In the genomic region with DNA sequence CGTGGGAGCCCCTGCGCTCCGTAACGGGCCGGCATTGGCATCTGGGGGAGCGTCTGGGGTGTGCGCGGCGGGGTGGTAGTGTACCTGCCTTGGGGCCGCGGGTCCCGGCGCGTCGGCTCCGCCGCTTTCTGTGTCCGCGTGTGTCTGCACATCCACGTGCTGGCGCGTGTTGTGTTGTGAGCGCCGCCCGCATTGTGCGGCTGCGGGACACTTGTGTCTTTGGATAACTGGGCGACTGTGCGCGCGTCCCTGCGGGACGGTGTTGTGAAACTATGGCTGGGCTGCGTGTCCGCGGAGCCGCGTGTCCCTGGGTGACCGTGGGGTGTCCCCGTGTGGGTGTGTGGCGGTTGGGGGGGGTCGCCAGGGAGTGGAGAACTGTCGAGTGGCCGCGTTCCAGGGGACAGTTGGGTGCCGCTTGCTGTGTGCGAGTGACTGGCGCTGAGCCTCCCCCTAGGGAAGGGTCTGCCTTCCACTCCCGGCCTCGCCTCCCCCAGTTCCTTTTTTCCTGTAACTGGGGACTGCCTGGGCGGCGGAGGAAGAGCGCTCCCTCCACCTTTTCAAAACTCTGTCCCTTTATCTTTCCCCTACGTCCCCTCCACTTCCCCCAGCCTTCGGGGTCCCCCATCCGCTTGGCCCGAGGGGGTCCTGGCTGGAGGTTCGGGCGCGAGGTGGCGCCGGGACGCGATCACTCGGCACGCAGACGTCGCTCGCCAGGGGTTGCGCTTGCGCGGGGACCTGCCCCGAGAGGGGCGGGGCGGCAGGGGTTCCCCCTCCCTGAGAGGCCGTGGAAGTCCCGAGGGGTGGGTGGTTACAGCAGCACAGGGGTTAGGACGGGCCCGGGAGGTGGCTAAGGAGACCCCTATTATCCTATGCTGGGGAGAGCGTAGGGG, we compare ENCODE assay signal across 1 cellular context.
TF ChIP-seq lines count a peak whose summit lies in the region.

No MANE protein-coding gene starts in this region.

TF ChIP-seq in HepG2, 621 proteins besides CTCF, POLR2A, EP300 and RAD21 (continued from another document and continues in another):
- TF ChIP-seq ZNF230 (CRISPR knock-in tag; IDR thresholded peaks at IDR 0.05), result 0 out of 2 replicates have a peak, but pooled peaks have one; percentile 57
- TF ChIP-seq, protein P1, sequence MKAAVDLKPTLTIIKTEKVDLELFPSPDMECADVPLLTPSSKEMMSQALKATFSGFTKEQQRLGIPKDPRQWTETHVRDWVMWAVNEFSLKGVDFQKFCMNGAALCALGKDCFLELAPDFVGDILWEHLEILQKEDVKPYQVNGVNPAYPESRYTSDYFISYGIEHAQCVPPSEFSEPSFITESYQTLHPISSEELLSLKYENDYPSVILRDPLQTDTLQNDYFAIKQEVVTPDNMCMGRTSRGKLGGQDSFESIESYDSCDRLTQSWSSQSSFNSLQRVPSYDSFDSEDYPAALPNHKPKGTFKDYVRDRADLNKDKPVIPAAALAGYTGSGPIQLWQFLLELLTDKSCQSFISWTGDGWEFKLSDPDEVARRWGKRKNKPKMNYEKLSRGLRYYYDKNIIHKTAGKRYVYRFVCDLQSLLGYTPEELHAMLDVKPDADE (CRISPR knock-in tag; IDR thresholded peaks at IDR 0.05), result no peak
- TF ChIP-seq PHB2 (IDR thresholded peaks at IDR 0.05; ENCODE audit: partially characterized antibody), result no peak
- TF ChIP-seq PAWR (CRISPR knock-in tag; IDR thresholded peaks at IDR 0.05; ENCODE audit: borderline replicate concordance), result no peak
- TF ChIP-seq SMAD1 (CRISPR knock-in tag; IDR thresholded peaks at IDR 0.05; ENCODE audit: borderline replicate concordance, low read depth), result no peak
- TF ChIP-seq MEIS1 (CRISPR knock-in tag; IDR thresholded peaks at IDR 0.05; ENCODE audit: borderline replicate concordance), result 0 out of 2 replicates have a peak, but pooled peaks have one; percentile 36
- TF ChIP-seq NR2F2 (IDR thresholded peaks at IDR 0.05; ENCODE audit: borderline replicate concordance, low read depth), result no peak
- 0 out of 2 replicates have a peak, but pooled peaks have one; percentile 68 for TF ChIP-seq SATB2 (CRISPR knock-in tag; IDR thresholded peaks at IDR 0.05)
- no peak for TF ChIP-seq GFI1 (CRISPR knock-in tag; IDR thresholded peaks at IDR 0.05; ENCODE audit: borderline replicate concordance)
- TF ChIP-seq ZNF703 (CRISPR knock-in tag; IDR thresholded peaks at IDR 0.05; ENCODE audit: borderline replicate concordance), result no peak
- TF ChIP-seq, protein P2, sequence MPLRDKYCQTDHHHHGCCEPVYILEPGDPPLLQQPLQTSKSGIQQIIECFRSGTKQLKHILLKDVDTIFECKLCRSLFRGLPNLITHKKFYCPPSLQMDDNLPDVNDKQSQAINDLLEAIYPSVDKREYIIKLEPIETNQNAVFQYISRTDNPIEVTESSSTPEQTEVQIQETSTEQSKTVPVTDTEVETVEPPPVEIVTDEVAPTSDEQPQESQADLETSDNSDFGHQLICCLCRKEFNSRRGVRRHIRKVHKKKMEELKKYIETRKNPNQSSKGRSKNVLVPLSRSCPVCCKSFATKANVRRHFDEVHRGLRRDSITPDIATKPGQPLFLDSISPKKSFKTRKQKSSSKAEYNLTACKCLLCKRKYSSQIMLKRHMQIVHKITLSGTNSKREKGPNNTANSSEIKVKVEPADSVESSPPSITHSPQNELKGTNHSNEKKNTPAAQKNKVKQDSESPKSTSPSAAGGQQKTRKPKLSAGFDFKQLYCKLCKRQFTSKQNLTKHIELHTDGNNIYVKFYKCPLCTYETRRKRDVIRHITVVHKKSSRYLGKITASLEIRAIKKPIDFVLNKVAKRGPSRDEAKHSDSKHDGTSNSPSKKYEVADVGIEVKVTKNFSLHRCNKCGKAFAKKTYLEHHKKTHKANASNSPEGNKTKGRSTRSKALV (CRISPR knock-in tag; IDR thresholded peaks at IDR 0.05), result peak; percentile 55
- no peak for TF ChIP-seq TAF1 (CRISPR knock-in tag; IDR thresholded peaks at IDR 0.05)
- no peak for TF ChIP-seq ZNF709 (CRISPR knock-in tag; IDR thresholded peaks at IDR 0.05)
- no peak for TF ChIP-seq KAT8 (CRISPR knock-in tag; IDR thresholded peaks at IDR 0.05)
- TF ChIP-seq ZSCAN22 (CRISPR knock-in tag; IDR thresholded peaks at IDR 0.05), result no peak
- TF ChIP-seq SAP130 (CRISPR knock-in tag; IDR thresholded peaks at IDR 0.05; ENCODE audit: low read depth), result 0 out of 2 replicates have a peak, but pooled peaks have one; percentile 27
- no peak for TF ChIP-seq ZNF781 (CRISPR knock-in tag; IDR thresholded peaks at IDR 0.05; ENCODE audit: borderline replicate concordance, not compliant biosample characterization)
- TF ChIP-seq, protein P3, sequence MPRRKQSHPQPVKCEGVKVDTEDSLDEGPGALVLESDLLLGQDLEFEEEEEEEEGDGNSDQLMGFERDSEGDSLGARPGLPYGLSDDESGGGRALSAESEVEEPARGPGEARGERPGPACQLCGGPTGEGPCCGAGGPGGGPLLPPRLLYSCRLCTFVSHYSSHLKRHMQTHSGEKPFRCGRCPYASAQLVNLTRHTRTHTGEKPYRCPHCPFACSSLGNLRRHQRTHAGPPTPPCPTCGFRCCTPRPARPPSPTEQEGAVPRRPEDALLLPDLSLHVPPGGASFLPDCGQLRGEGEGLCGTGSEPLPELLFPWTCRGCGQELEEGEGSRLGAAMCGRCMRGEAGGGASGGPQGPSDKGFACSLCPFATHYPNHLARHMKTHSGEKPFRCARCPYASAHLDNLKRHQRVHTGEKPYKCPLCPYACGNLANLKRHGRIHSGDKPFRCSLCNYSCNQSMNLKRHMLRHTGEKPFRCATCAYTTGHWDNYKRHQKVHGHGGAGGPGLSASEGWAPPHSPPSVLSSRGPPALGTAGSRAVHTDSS (CRISPR knock-in tag; conservative IDR thresholded peaks at IDR 0.05), result no peak
- TF ChIP-seq FIP1L1 (IDR thresholded peaks at IDR 0.05; ENCODE audit: borderline replicate concordance, insufficient read depth, low read depth, low read length), result no peak
- no peak for TF ChIP-seq NR2F6 (IDR thresholded peaks at IDR 0.05)
- TF ChIP-seq NR2F6 (CRISPR knock-in tag; IDR thresholded peaks at IDR 0.05), result no peak
- 0 out of 2 replicates have a peak, but pooled peaks have one; percentile 56 for TF ChIP-seq ZNF879 (CRISPR knock-in tag; IDR thresholded peaks at IDR 0.05)
- no peak for TF ChIP-seq HDAC6 (IDR thresholded peaks at IDR 0.05; ENCODE audit: low read depth, low read length)
- TF ChIP-seq, protein P4, sequence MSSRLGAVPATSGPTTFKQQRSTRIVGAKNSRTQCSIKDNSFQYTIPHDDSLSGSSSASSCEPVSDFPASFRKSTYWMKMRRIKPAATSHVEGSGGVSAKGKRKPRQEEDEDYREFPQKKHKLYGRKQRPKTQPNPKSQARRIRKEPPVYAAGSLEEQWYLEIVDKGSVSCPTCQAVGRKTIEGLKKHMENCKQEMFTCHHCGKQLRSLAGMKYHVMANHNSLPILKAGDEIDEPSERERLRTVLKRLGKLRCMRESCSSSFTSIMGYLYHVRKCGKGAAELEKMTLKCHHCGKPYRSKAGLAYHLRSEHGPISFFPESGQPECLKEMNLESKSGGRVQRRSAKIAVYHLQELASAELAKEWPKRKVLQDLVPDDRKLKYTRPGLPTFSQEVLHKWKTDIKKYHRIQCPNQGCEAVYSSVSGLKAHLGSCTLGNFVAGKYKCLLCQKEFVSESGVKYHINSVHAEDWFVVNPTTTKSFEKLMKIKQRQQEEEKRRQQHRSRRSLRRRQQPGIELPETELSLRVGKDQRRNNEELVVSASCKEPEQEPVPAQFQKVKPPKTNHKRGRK (CRISPR knock-in tag; IDR thresholded peaks at IDR 0.05), result no peak
- no peak for TF ChIP-seq ZNF7 (CRISPR knock-in tag; IDR thresholded peaks at IDR 0.05)
- TF ChIP-seq CBX2 (IDR thresholded peaks at IDR 0.05; ENCODE audit: low read depth, low read length), result no peak
- TF ChIP-seq CBX2 (CRISPR knock-in tag; IDR thresholded peaks at IDR 0.05; ENCODE audit: low read depth), result no peak
- TF ChIP-seq MED8 (CRISPR knock-in tag; IDR thresholded peaks at IDR 0.05; ENCODE audit: insufficient replicate concordance), result no peak
- TF ChIP-seq ZNF33A (CRISPR knock-in tag; IDR thresholded peaks at IDR 0.05; ENCODE audit: borderline replicate concordance), result no peak
- TF ChIP-seq ZBTB7A (CRISPR knock-in tag; IDR thresholded peaks at IDR 0.05), result peak; percentile 89
- no peak for TF ChIP-seq PTBP1 (IDR thresholded peaks at IDR 0.05; ENCODE audit: low read depth, low read length, poor library complexity, severe bottlenecking)
- no peak for TF ChIP-seq KDM3A (CRISPR knock-in tag; IDR thresholded peaks at IDR 0.05; ENCODE audit: low read depth)
- TF ChIP-seq, protein P5, sequence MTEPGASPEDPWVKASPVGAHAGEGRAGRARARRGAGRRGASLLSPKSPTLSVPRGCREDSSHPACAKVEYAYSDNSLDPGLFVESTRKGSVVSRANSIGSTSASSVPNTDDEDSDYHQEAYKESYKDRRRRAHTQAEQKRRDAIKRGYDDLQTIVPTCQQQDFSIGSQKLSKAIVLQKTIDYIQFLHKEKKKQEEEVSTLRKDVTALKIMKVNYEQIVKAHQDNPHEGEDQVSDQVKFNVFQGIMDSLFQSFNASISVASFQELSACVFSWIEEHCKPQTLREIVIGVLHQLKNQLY (CRISPR knock-in tag; IDR thresholded peaks at IDR 0.05), result no peak
- TF ChIP-seq, protein P6, sequence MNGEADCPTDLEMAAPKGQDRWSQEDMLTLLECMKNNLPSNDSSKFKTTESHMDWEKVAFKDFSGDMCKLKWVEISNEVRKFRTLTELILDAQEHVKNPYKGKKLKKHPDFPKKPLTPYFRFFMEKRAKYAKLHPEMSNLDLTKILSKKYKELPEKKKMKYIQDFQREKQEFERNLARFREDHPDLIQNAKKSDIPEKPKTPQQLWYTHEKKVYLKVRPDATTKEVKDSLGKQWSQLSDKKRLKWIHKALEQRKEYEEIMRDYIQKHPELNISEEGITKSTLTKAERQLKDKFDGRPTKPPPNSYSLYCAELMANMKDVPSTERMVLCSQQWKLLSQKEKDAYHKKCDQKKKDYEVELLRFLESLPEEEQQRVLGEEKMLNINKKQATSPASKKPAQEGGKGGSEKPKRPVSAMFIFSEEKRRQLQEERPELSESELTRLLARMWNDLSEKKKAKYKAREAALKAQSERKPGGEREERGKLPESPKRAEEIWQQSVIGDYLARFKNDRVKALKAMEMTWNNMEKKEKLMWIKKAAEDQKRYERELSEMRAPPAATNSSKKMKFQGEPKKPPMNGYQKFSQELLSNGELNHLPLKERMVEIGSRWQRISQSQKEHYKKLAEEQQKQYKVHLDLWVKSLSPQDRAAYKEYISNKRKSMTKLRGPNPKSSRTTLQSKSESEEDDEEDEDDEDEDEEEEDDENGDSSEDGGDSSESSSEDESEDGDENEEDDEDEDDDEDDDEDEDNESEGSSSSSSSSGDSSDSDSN (CRISPR knock-in tag; IDR thresholded peaks at IDR 0.05), result 0 out of 2 replicates have a peak, but pooled peaks have one; percentile 26
- TF ChIP-seq TOPORS (CRISPR knock-in tag; IDR thresholded peaks at IDR 0.05), result no peak
- TF ChIP-seq, protein P7, sequence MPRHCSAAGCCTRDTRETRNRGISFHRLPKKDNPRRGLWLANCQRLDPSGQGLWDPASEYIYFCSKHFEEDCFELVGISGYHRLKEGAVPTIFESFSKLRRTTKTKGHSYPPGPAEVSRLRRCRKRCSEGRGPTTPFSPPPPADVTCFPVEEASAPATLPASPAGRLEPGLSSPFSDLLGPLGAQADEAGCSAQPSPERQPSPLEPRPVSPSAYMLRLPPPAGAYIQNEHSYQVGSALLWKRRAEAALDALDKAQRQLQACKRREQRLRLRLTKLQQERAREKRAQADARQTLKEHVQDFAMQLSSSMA (CRISPR knock-in tag; IDR thresholded peaks at IDR 0.05), result no peak
- TF ChIP-seq ZNF350 (CRISPR knock-in tag; IDR thresholded peaks at IDR 0.05; ENCODE audit: borderline replicate concordance, low read depth), result no peak
- TF ChIP-seq SIX4 (CRISPR knock-in tag; IDR thresholded peaks at IDR 0.05), result no peak
- TF ChIP-seq, protein P8, sequence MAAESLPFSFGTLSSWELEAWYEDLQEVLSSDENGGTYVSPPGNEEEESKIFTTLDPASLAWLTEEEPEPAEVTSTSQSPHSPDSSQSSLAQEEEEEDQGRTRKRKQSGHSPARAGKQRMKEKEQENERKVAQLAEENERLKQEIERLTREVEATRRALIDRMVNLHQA (CRISPR knock-in tag; IDR thresholded peaks at IDR 0.05), result no peak
- TF ChIP-seq TP53 (CRISPR knock-in tag; conservative IDR thresholded peaks at IDR 0.05), result no peak
- no peak for TF ChIP-seq ZNF30 (CRISPR knock-in tag; IDR thresholded peaks at IDR 0.05)
- no peak for TF ChIP-seq PHF21A (CRISPR knock-in tag; IDR thresholded peaks at IDR 0.05)
- TF ChIP-seq, protein P9, sequence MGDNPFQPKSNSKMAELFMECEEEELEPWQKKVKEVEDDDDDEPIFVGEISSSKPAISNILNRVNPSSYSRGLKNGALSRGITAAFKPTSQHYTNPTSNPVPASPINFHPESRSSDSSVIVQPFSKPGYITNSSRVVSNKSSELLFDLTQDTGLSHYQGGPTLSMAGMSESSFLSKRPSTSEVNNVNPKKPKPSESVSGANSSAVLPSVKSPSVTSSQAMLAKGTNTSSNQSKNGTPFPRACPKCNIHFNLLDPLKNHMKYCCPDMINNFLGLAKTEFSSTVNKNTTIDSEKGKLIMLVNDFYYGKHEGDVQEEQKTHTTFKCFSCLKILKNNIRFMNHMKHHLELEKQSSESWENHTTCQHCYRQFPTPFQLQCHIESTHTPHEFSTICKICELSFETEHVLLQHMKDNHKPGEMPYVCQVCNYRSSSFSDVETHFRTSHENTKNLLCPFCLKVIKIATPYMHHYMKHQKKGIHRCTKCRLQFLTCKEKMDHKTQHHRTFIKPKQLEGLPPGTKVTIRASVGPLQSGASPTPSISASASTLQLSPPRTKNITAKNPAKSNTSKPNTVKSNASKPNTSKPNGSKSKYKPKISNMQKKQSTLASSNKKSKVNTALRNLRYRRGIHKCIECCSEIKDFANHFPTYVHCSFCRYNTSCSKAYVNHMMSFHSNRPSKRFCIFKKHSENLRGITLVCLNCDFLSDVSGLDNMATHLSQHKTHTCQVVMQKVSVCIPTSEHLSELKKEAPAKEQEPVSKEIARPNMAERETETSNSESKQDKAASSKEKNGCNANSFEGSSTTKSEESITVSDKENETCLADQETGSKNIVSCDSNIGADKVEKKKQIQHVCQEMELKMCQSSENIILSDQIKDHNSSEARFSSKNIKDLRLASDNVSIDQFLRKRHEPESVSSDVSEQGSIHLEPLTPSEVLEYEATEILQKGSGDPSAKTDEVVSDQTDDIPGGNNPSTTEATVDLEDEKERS (CRISPR knock-in tag; IDR thresholded peaks at IDR 0.05), result no peak
- TF ChIP-seq ZNF232 (CRISPR knock-in tag; IDR thresholded peaks at IDR 0.05; ENCODE audit: borderline replicate concordance), result 0 out of 2 replicates have a peak, but pooled peaks have one; percentile 30
- TF ChIP-seq, protein P10, sequence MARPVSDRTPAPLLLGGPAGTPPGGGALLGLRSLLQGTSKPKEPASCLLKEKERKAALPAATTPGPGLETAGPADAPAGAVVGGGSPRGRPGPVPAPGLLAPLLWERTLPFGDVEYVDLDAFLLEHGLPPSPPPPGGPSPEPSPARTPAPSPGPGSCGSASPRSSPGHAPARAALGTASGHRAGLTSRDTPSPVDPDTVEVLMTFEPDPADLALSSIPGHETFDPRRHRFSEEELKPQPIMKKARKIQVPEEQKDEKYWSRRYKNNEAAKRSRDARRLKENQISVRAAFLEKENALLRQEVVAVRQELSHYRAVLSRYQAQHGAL (CRISPR knock-in tag; IDR thresholded peaks at IDR 0.05; ENCODE audit: not compliant biosample characterization), result no peak
- no peak for TF ChIP-seq PHF5A (CRISPR knock-in tag; IDR thresholded peaks at IDR 0.05; ENCODE audit: low read depth, unreplicated experiment)
- no peak for TF ChIP-seq FOXA1 (IDR thresholded peaks at IDR 0.05)
- TF ChIP-seq FOXA1 (CRISPR knock-in tag; IDR thresholded peaks at IDR 0.05), result no peak
- TF ChIP-seq, protein P11, sequence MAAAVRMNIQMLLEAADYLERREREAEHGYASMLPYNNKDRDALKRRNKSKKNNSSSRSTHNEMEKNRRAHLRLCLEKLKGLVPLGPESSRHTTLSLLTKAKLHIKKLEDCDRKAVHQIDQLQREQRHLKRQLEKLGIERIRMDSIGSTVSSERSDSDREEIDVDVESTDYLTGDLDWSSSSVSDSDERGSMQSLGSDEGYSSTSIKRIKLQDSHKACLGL (CRISPR knock-in tag; IDR thresholded peaks at IDR 0.05), result 0 out of 2 replicates have a peak, but pooled peaks have one; percentile 53
- TF ChIP-seq YEATS2 (CRISPR knock-in tag; IDR thresholded peaks at IDR 0.05; ENCODE audit: borderline replicate concordance), result no peak
